ENCODE assay signal across 20 cellular contexts in genomic region chr14:39614292-39614923, GRCh38.
DNase-seq lines count a peak whose midpoint lies in the region; ATAC-seq, FAIRE-seq and TF ChIP-seq lines count a peak whose summit lies in the region.
"Had no signal": no experiment of that assay in that cellular context is flagged by ENCODE, and none has a peak within 500 bp of the region (broad histone marks: within the 10 kb centered on the region; RNA-seq: fewer than 3 reads in every experiment).

No MANE protein-coding gene starts in this region.

- POLR2A ChIA-PET in HepG2 (lab: Yijun Ruan, JAX): no interaction called here

- in situ Hi-C loops in HepG2 (cut with HindIII; ENCODE audit: extremely low pct_ligation_motif_present, low pct_unique_long_range_greater_than_20kb): no loop called here

- H4K20me1 ChIP-seq in HepG2 (ENCODE audit: insufficient read depth, low read length): no peaks in the 10 kb centered on the region

- H3K9ac ChIP-seq in HepG2 (ENCODE audit: insufficient read depth, low read depth, low read length): no peak overlapping the region

- TF ChIP-seq POLR2A in HepG2 (IDR thresholded peaks at IDR 0.05; ENCODE audit: insufficient read depth in 1 of 2, low read depth in 2 of 2, low read length in 2 of 2) (no peak), right lobe of liver (IDR thresholded peaks at IDR 0.05) (no peak)

- 72% methylated on average over 3 of the region's 3 CpGs for WGBS in HepG2 (ENCODE audit: low lambda C conversion rate)
- WGBS in right lobe of liver (ENCODE audit: insufficient coverage, low coverage, low lambda C conversion rate, missing lambda C conversion rate): 59% methylated on average over 3 of the region's 3 CpGs

- TF ChIP-seq CTCF in HepG2 (CRISPR knock-in tag; IDR thresholded peaks at IDR 0.05) (no peak), right lobe of liver (IDR thresholded peaks at IDR 0.05) (no peak)

- H3K36me3 ChIP-seq in HepG2 (replicated peaks in 1 of 2; ENCODE audit: control insufficient read depth in 1 of 2, insufficient read depth in 2 of 2, low read length in 2 of 2) (no peaks in the 10 kb centered on the region), right lobe of liver (no peaks in the 10 kb centered on the region)

- ATAC-seq in HepG2 (peak; percentile 50), right lobe of liver (no peak), HG02610 (IDR thresholded peaks at IDR 0.05; ENCODE audit: unreplicated experiment) (no peak)
- ATAC-seq: HCT116 had no signal

- intact Hi-C loops in HepG2 (cut with micrococcal nuclease; ENCODE audit: unreplicated experiment): no loop called here
- intact Hi-C loops in right lobe of liver (cut with DNase I): no loop called here

- no peak for FAIRE-seq in HepG2 (lab: Jason Lieb, UNC)
- FAIRE-seq: GM12892, H1 had no signal

- no peaks in the 10 kb centered on the region for H3K79me2 ChIP-seq in HepG2 (ENCODE audit: insufficient read depth, low read length)

- CTCF ChIA-PET in HepG2 (lab: Yijun Ruan, JAX; ENCODE audit: low intra/inter-chr PET ratio, low total read pairs): no interaction called here

- H3K27ac ChIP-seq in HepG2 (ENCODE audit: extremely low read length, insufficient read depth, low read length): no peak overlapping the region
- H3K27ac ChIP-seq in right lobe of liver: no peak overlapping the region
- H3K27ac ChIP-seq in temporal lobe (ENCODE audit: low read depth, low read length): peak overlapping the region; percentile 2
- H3K27ac ChIP-seq: RWPE1, SK-N-MC had no signal

- H3K4me1 ChIP-seq in HepG2 (ENCODE audit: insufficient read depth, low read length): 0 out of 2 replicates have a peak, but pooled peaks cover 5% of the 10 kb centered on the region
- H3K4me1 ChIP-seq in right lobe of liver: no peaks in the 10 kb centered on the region

- TF ChIP-seq EP300 in HepG2 (IDR thresholded peaks at IDR 0.05; ENCODE audit: low read depth in 2 of 2, low read length in 2 of 2) (no peak), HepG2 (CRISPR knock-in tag; IDR thresholded peaks at IDR 0.05; ENCODE audit: borderline replicate concordance) (no peak)

- no peaks in the 10 kb centered on the region for H3K27me3 ChIP-seq in HepG2 (ENCODE audit: control insufficient read depth in 1 of 2, insufficient read depth in 2 of 2, low read length in 2 of 2)
- no peaks in the 10 kb centered on the region for H3K27me3 ChIP-seq in right lobe of liver

- H3K4me3 ChIP-seq in HepG2 (replicated peaks in 1 of 3; ENCODE audit: insufficient read depth in 1 of 3, low read depth in 2 of 3, low read length in 3 of 3): no peak overlapping the region
- H3K4me3 ChIP-seq in right lobe of liver: no peak overlapping the region
- H3K4me3 ChIP-seq: SK-N-MC had no signal

- no peak overlapping the region for H2AFZ ChIP-seq in HepG2 (ENCODE audit: low read length)

- H3K9me3 ChIP-seq in HepG2 (ENCODE audit: low read length): no peaks in the 10 kb centered on the region
- H3K9me3 ChIP-seq in right lobe of liver: no peaks in the 10 kb centered on the region

- DNase-seq in HepG2 (ENCODE audit: low spot score) (peak; percentile 30), right lobe of liver (no peak), OCI-M1 (lab: John Stamatoyannopoulos, UW) (peak; percentile 20), middle frontal gyrus (ENCODE audit: extremely low spot score, low spot score) (peak; percentile 22), LoVo (ENCODE audit: low spot score) (no peak)
- DNase-seq: CD4-positive, CD25-positive, alpha-beta regulatory T cell; DND-41; KG1; NCI-H1694; NCI-H2081; NCI-H446; NCI-H526; SHP77 treated with DMSO at 0.1 percent for 48 hours had no signal

- TF ChIP-seq RAD21 in HepG2 (CRISPR knock-in tag; IDR thresholded peaks at IDR 0.05): no peak

- BruUV-seq in HepG2 (replicated peaks; lab: Mats Ljungman, UMichigan): no TSS peak

- H3K4me2 ChIP-seq in HepG2 (ENCODE audit: low read depth, low read length): no peak overlapping the region

TF ChIP-seq in HepG2, 621 proteins besides CTCF, POLR2A, EP300 and RAD21 (continues in another document):
- TF ChIP-seq PAXIP1 (CRISPR knock-in tag; conservative IDR thresholded peaks at IDR 0.05) (no peak), ZNF883 (CRISPR knock-in tag; IDR thresholded peaks at IDR 0.05; ENCODE audit: not compliant biosample characterization) (no peak), ARID2 (CRISPR knock-in tag; IDR thresholded peaks at IDR 0.05; ENCODE audit: borderline replicate concordance) (no peak), ZNF282 (IDR thresholded peaks at IDR 0.05; ENCODE audit: partially characterized antibody) (no peak), FIP1L1 (IDR thresholded peaks at IDR 0.05; ENCODE audit: borderline replicate concordance, insufficient read depth, low read depth, low read length) (no peak), ZNF546 (CRISPR knock-in tag; conservative IDR thresholded peaks at IDR 0.05) (no peak), ZNF609 (CRISPR knock-in tag; IDR thresholded peaks at IDR 0.05; ENCODE audit: borderline replicate concordance) (no peak), FOXA3 (CRISPR knock-in tag; IDR thresholded peaks at IDR 0.05) (0 out of 2 replicates have a peak, but pooled peaks have one; percentile 15), SP5 (CRISPR knock-in tag; IDR thresholded peaks at IDR 0.05; ENCODE audit: borderline replicate concordance, low read depth) (no peak), SP140L (CRISPR knock-in tag; IDR thresholded peaks at IDR 0.05; ENCODE audit: borderline replicate concordance) (no peak), FOXA1 (IDR thresholded peaks at IDR 0.05) (no peak), FOXA1 (CRISPR knock-in tag; IDR thresholded peaks at IDR 0.05) (peak; percentile 52)
- TF ChIP-seq, protein P1, sequence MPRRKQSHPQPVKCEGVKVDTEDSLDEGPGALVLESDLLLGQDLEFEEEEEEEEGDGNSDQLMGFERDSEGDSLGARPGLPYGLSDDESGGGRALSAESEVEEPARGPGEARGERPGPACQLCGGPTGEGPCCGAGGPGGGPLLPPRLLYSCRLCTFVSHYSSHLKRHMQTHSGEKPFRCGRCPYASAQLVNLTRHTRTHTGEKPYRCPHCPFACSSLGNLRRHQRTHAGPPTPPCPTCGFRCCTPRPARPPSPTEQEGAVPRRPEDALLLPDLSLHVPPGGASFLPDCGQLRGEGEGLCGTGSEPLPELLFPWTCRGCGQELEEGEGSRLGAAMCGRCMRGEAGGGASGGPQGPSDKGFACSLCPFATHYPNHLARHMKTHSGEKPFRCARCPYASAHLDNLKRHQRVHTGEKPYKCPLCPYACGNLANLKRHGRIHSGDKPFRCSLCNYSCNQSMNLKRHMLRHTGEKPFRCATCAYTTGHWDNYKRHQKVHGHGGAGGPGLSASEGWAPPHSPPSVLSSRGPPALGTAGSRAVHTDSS (CRISPR knock-in tag; conservative IDR thresholded peaks at IDR 0.05): no peak

Comparison
In these comparisons a context has a peak if more than half of its experiments do, and no peak if none do; other contexts are left out.
1. DNase-seq: peak in HepG2 (single experiment), OCI-M1 (single experiment) and middle frontal gyrus (single experiment); none in right lobe of liver (0 of 3) and LoVo (single experiment).